ENCODE assay signal across 15 cellular contexts in the genomic region with DNA sequence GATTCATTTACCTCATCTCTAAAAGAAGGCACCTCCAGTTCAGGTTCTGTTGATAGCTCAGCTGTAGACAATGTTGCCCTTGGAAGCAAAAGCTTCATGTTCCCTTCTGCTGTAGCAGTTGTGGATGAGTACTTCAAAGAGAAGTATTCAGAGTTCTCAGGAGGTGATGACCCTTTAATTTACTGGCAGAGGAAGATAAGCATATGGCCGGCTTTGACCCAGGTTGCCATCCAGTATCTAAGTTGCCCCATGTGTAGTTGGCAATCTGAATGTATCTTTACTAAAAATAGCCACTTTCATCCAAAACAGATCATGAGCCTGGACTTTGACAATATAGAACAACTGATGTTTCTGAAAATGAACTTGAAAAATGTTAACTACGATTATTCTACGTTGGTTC. TPM values are rescaled to one million over a fixed set of nuclear protein-coding genes. Genes with fewer than 3 reads are reported as not detected.
DNase-seq lines count a peak whose midpoint lies in the region; ATAC-seq and TF ChIP-seq lines count a peak whose summit lies in the region.
"Had no signal": no experiment of that assay in that cellular context is flagged by ENCODE, and none has a peak within 500 bp of the region (broad histone marks: within the 10 kb centered on the region; RNA-seq: fewer than 3 reads in every experiment).

No MANE protein-coding gene starts in this region.

- peaks cover 13% of the 10 kb centered on the region for H3K4me1 ChIP-seq in parathyroid adenoma
- H3K4me1 ChIP-seq in effector memory CD4-positive, alpha-beta T cell (ENCODE audit: control insufficient read depth, insufficient read depth, low read length, poor library complexity, severe bottlenecking): peaks cover 9% of the 10 kb centered on the region

- H3K36me3 Mint-ChIP-seq in activated T-cell treated with anti-CD3 and anti-CD28 coated beads, Interleukin-2, amount 50 U/mL, for 24 hours (ENCODE audit: low read depth): peaks cover 90% of the 10 kb centered on the region
- H3K36me3 Mint-ChIP-seq in activated T-cell treated with anti-CD3 and anti-CD28 coated beads, Interleukin-2, amount 50 U/mL, for 72 hours (ENCODE audit: insufficient read depth in 2 of 2): peaks cover 21 to 48% of the 10 kb centered on the region in 2 donors
- peaks cover 90% of the 10 kb centered on the region for H3K36me3 Mint-ChIP-seq in brain

- DNase-seq in activated T-cell treated with anti-CD3 and anti-CD28 coated beads, Interleukin-2, amount 50 U/mL, for 24 hours: no peak
- DNase-seq in activated T-cell treated with anti-CD3 and anti-CD28 coated beads, Interleukin-2, amount 50 U/mL, for 72 hours: no peak
- DNase-seq in LHCN-M2 (ENCODE audit: low read depth) (peak; percentile 5), globus pallidus (ENCODE audit: low spot score) (no peak)
- DNase-seq in effector memory CD4-positive, alpha-beta T cell: no peak
- DNase-seq: ACHN; dorsolateral prefrontal cortex; NCI-H1436 treated with DMSO at 0.1 percent for 48 hours; NCI-H510A; stimulated activated naive CD8-positive, alpha-beta T cell treated with anti-CD3 and anti-CD28 coated beads, Interleukin-15, amount 100 ng/mL, for 72 hours; SW 1271 had no signal

- peak overlapping the region; percentile 28 for H3K4me2 ChIP-seq in parathyroid adenoma (ENCODE audit: low read length)

- H3K27me3 ChIP-seq in parathyroid adenoma (ENCODE audit: control insufficient read depth, insufficient read depth, low read length): no peaks in the 10 kb centered on the region
- no peaks in the 10 kb centered on the region for H3K27me3 ChIP-seq in effector memory CD4-positive, alpha-beta T cell (replicated peaks; ENCODE audit: control insufficient read depth, insufficient read depth, low read length, poor library complexity, severe bottlenecking)
- H3K27me3 ChIP-seq: dorsolateral prefrontal cortex had no signal

- H3K4me3 Mint-ChIP-seq in activated T-cell treated with anti-CD3 and anti-CD28 coated beads, Interleukin-2, amount 50 U/mL, for 24 hours: no peak overlapping the region
- peak overlapping the region in 1 of 2 donors; percentile 47 for H3K4me3 Mint-ChIP-seq in activated T-cell treated with anti-CD3 and anti-CD28 coated beads, Interleukin-2, amount 50 U/mL, for 72 hours
- peak overlapping the region in 3 of 5 experiments; percentile 34 to 67 (median 46) for H3K4me3 Mint-ChIP-seq in brain

- H3K36me3 ChIP-seq in parathyroid adenoma (ENCODE audit: control insufficient read depth, insufficient read depth, low read length): no peaks in the 10 kb centered on the region
- peaks cover 17% of the 10 kb centered on the region for H3K36me3 ChIP-seq in effector memory CD4-positive, alpha-beta T cell (ENCODE audit: control insufficient read depth, insufficient read depth, low read length)

- H3K79me2 ChIP-seq in parathyroid adenoma: peaks cover 38% of the 10 kb centered on the region

- H3K9me3 ChIP-seq in parathyroid adenoma (ENCODE audit: control insufficient read depth, low read length): no peaks in the 10 kb centered on the region
- no peaks in the 10 kb centered on the region for H3K9me3 ChIP-seq in effector memory CD4-positive, alpha-beta T cell (ENCODE audit: control insufficient read depth, low read length)

- peaks cover 69% of the 10 kb centered on the region for H3K4me1 Mint-ChIP-seq in activated T-cell treated with anti-CD3 and anti-CD28 coated beads, Interleukin-2, amount 50 U/mL, for 24 hours (ENCODE audit: low read depth)
- peaks cover 70% of the 10 kb centered on the region for H3K4me1 Mint-ChIP-seq in activated T-cell treated with anti-CD3 and anti-CD28 coated beads, Interleukin-2, amount 50 U/mL, for 72 hours (ENCODE audit: low read depth)
- H3K4me1 Mint-ChIP-seq in brain: peaks cover 86% of the 10 kb centered on the region

- peak overlapping the region; percentile 73 for H3K27ac Mint-ChIP-seq in activated T-cell treated with anti-CD3 and anti-CD28 coated beads, Interleukin-2, amount 50 U/mL, for 24 hours
- no peak overlapping the region for H3K27ac Mint-ChIP-seq in activated T-cell treated with anti-CD3 and anti-CD28 coated beads, Interleukin-2, amount 50 U/mL, for 72 hours
- H3K27ac Mint-ChIP-seq in brain: peak overlapping the region in 4 of 5 experiments; percentile 2 to 70 (median 60)
- H3K27ac Mint-ChIP-seq: stimulated activated naive CD8-positive, alpha-beta T cell treated with anti-CD3 and anti-CD28 coated beads, Interleukin-15, amount 100 ng/mL, for 72 hours had no signal

- no peaks in the 10 kb centered on the region for H3K27me3 Mint-ChIP-seq in activated T-cell treated with anti-CD3 and anti-CD28 coated beads, Interleukin-2, amount 50 U/mL, for 24 hours
- H3K27me3 Mint-ChIP-seq in activated T-cell treated with anti-CD3 and anti-CD28 coated beads, Interleukin-2, amount 50 U/mL, for 72 hours (ENCODE audit: low read depth): no peaks in the 10 kb centered on the region
- peaks cover 6% of the 10 kb centered on the region for H3K27me3 Mint-ChIP-seq in brain
- H3K27me3 Mint-ChIP-seq: stimulated activated naive CD8-positive, alpha-beta T cell treated with anti-CD3 and anti-CD28 coated beads, Interleukin-15, amount 100 ng/mL, for 72 hours had no signal

- no peak overlapping the region for H2AFZ ChIP-seq in parathyroid adenoma

- H3K27ac ChIP-seq in parathyroid adenoma: no peak overlapping the region
- no peak overlapping the region for H3K27ac ChIP-seq in effector memory CD4-positive, alpha-beta T cell (ENCODE audit: insufficient read depth, low read length, poor library complexity, severe bottlenecking)

- no peak for ATAC-seq in activated T-cell treated with anti-CD3 and anti-CD28 coated beads, Interleukin-2, amount 50 U/mL, for 72 hours (replicated peaks in 1 of 2)
- no peak for ATAC-seq in GM18498 (IDR thresholded peaks at IDR 0.05; ENCODE audit: unreplicated experiment)
- ATAC-seq: stimulated activated naive CD8-positive, alpha-beta T cell treated with anti-CD3 and anti-CD28 coated beads, Interleukin-15, amount 100 ng/mL, for 72 hours had no signal

- no peak overlapping the region for H3K9ac ChIP-seq in parathyroid adenoma

- no peak overlapping the region for H3K4me3 ChIP-seq in parathyroid adenoma (ENCODE audit: low read depth, low read length)
- H3K4me3 ChIP-seq in effector memory CD4-positive, alpha-beta T cell (ENCODE audit: insufficient read depth, low read depth, low read length, poor library complexity, severe bottlenecking): no peak overlapping the region

- H3K9me3 Mint-ChIP-seq in activated T-cell treated with anti-CD3 and anti-CD28 coated beads, Interleukin-2, amount 50 U/mL, for 24 hours: peaks cover 4% of the 10 kb centered on the region
- peaks cover 2 to 5% of the 10 kb centered on the region in 2 donors for H3K9me3 Mint-ChIP-seq in activated T-cell treated with anti-CD3 and anti-CD28 coated beads, Interleukin-2, amount 50 U/mL, for 72 hours
- H3K9me3 Mint-ChIP-seq in brain: peaks cover 0 to 57% (median 16%) of the 10 kb centered on the region in 5 experiments

- TF ChIP-seq CTCF in brain (conservative IDR thresholded peaks at IDR 0.05): no peak
- TF ChIP-seq CTCF in parathyroid adenoma (IDR thresholded peaks at IDR 0.05): no peak

RNA-seq across cellular contexts. Expression of gene ZBED6, which starts 4.6 kb away (rescaled TPM):
- 10 to 100 TPM; 25.6 to 26.6 TPM for total RNA-seq in activated T-cell treated with anti-CD3 and anti-CD28 coated beads, Interleukin-2, amount 50 U/mL, for 72 hours
- 8.2 and 10.5 TPM in 2 replicates for total RNA-seq in LHCN-M2 (2014; rRNA removed)
- 2.1 TPM for polyA plus RNA-seq in LHCN-M2 (2012)
- 0.92 TPM for polyA plus RNA-seq in brain (ENCODE audit: insufficient read depth, low read depth, low replicate concordance)

RNA-seq across cellular contexts. Expression of gene ZC3H11A, which starts 4.6 kb away (rescaled TPM):
- 100 to 1,000 TPM; 140 to 141 TPM for total RNA-seq in activated T-cell treated with anti-CD3 and anti-CD28 coated beads, Interleukin-2, amount 50 U/mL, for 72 hours
- total RNA-seq in LHCN-M2 (2014; rRNA removed): 60.5 and 68.9 TPM in 2 replicates
- 20.5 TPM for polyA plus RNA-seq in LHCN-M2 (2012)
- polyA plus RNA-seq in brain (ENCODE audit: insufficient read depth, low read depth, low replicate concordance): 22.6 TPM

RNA-seq across cellular contexts. Expression of gene LAX1, which starts 35.0 kb away (rescaled TPM):
- 10 to 100 TPM; 24.3 to 24.8 TPM for total RNA-seq in activated T-cell treated with anti-CD3 and anti-CD28 coated beads, Interleukin-2, amount 50 U/mL, for 72 hours
- not detected in 2 replicates for total RNA-seq in LHCN-M2 (2014; rRNA removed)
- polyA plus RNA-seq in LHCN-M2 (2012): not detected
- polyA plus RNA-seq in brain (ENCODE audit: insufficient read depth, low read depth, low replicate concordance): not detected
- polyA plus RNA-seq: H1 had no signal

Comparison
In these comparisons a context has a peak if more than half of its experiments do, and no peak if none do; other contexts are left out.
1. RNA of gene LAX1, which starts 35.0 kb away (total RNA-seq): 24.3 to 24.8 TPM in activated T-cell treated with anti-CD3 and anti-CD28 coated beads, Interleukin-2, amount 50 U/mL, for 72 hours; not detected in LHCN-M2; every median in the first group is over 10 times any median in the second.